ENCODE assay signal across 2 cellular contexts in genomic region chr2:69947078-69947801, GRCh38.
TF ChIP-seq lines count a peak whose summit lies in the region.

No MANE protein-coding gene starts in this region.

TF ChIP-seq in K562, 482 proteins besides CTCF, POLR2A, EP300 and RAD21:
- 0 out of 2 replicates have a peak, but pooled peaks have one; percentile 23 for TF ChIP-seq DMBX1 (CRISPR knock-in tag; IDR thresholded peaks at IDR 0.05; ENCODE audit: borderline replicate concordance)
- TF ChIP-seq ZKSCAN8 (CRISPR knock-in tag; IDR thresholded peaks at IDR 0.05), result 0 out of 2 replicates have a peak, but pooled peaks have one; percentile 12
- TF ChIP-seq NR2C1 (IDR thresholded peaks at IDR 0.05), result no peak
- TF ChIP-seq NR2C1 (tag; IDR thresholded peaks at IDR 0.05), result 0 out of 2 replicates have a peak, but pooled peaks have one; percentile 20
- peak; percentile 6; the same call in 1 of the 2 replicates for TF ChIP-seq EP400 (IDR thresholded peaks at IDR 0.05)
- no peak for TF ChIP-seq THRA (IDR thresholded peaks at IDR 0.05)
- TF ChIP-seq RCOR1 (IDR thresholded peaks at IDR 0.05; ENCODE audit: borderline replicate concordance in 1 of 2, low read depth in 2 of 2, low read length in 2 of 2), result no peak
- TF ChIP-seq ZNF311 (CRISPR knock-in tag; IDR thresholded peaks at IDR 0.05), result 0 out of 2 replicates have a peak, but pooled peaks have one; percentile 53
- TF ChIP-seq ZNF347 (CRISPR knock-in tag; IDR thresholded peaks at IDR 0.05; ENCODE audit: low read depth), result 0 out of 2 replicates have a peak, but pooled peaks have one; percentile 2
- no peak for TF ChIP-seq ZNF764 (CRISPR knock-in tag; IDR thresholded peaks at IDR 0.05; ENCODE audit: low read depth)
- TF ChIP-seq BRD9 (IDR thresholded peaks at IDR 0.05; ENCODE audit: low read depth, partially characterized antibody), result peak; percentile 9
- no peak for TF ChIP-seq XRCC5 (IDR thresholded peaks at IDR 0.05; ENCODE audit: low read depth, low read length)
- TF ChIP-seq ZBTB17 (CRISPR knock-in tag; IDR thresholded peaks at IDR 0.05), result peak; percentile 36; the same call in 1 of the 2 replicates
- TF ChIP-seq NR2C2 (CRISPR knock-in tag; IDR thresholded peaks at IDR 0.05), result no peak
- TF ChIP-seq NR2C2 (tag; IDR thresholded peaks at IDR 0.05), result 0 out of 2 replicates have a peak, but pooled peaks have one; percentile 8
- no peak for TF ChIP-seq POLR2AphosphoS5 (IDR thresholded peaks at IDR 0.05; ENCODE audit: control insufficient read depth, insufficient read depth, low read depth, low read length)
- peak; percentile 44; the same call in 1 of the 2 replicates for TF ChIP-seq ESRRA (IDR thresholded peaks at IDR 0.05; ENCODE audit: borderline replicate concordance, low read depth)
- 0 out of 6 replicates have a peak, but pooled peaks of 1 of the 3 experiments have one; percentile 47 for TF ChIP-seq ZBTB11 (CRISPR knock-in tag; IDR thresholded peaks at IDR 0.05)

TF ChIP-seq in SK-N-SH, 30 proteins besides CTCF, POLR2A, EP300 and RAD21:
- no peak for TF ChIP-seq CHD2 (IDR thresholded peaks at IDR 0.05; ENCODE audit: low read length, partially characterized antibody)
- no peak for TF ChIP-seq SIN3A (IDR thresholded peaks at IDR 0.05; ENCODE audit: borderline replicate concordance, low read depth, low read length)
- TF ChIP-seq SMC3 (IDR thresholded peaks at IDR 0.05; ENCODE audit: low read depth, low read length), result no peak
- no peak for TF ChIP-seq RXRA (IDR thresholded peaks at IDR 0.05; ENCODE audit: borderline replicate concordance, low read depth)
- TF ChIP-seq EZH2phosphoT487 (IDR thresholded peaks at IDR 0.05; ENCODE audit: borderline replicate concordance, low read depth), result no peak
- no peak for TF ChIP-seq RCOR1 (IDR thresholded peaks at IDR 0.05; ENCODE audit: low read length)
- no peak for TF ChIP-seq TEAD4 (IDR thresholded peaks at IDR 0.05; ENCODE audit: borderline replicate concordance, insufficient read depth)
- no peak for TF ChIP-seq FOSL2 (IDR thresholded peaks at IDR 0.05; ENCODE audit: borderline replicate concordance, low read depth)
- TF ChIP-seq USF2 (IDR thresholded peaks at IDR 0.05; ENCODE audit: borderline replicate concordance, low read depth, low read length), result no peak
- TF ChIP-seq ELF1 (IDR thresholded peaks at IDR 0.05), result no peak
- TF ChIP-seq POLR2AphosphoS5 (IDR thresholded peaks at IDR 0.05; ENCODE audit: low read depth, low read length), result no peak
- TF ChIP-seq ZBTB33 (IDR thresholded peaks at IDR 0.05; ENCODE audit: borderline replicate concordance, low read depth), result no peak
- no peak for TF ChIP-seq YY1 (IDR thresholded peaks at IDR 0.05; ENCODE audit: low read depth)
- TF ChIP-seq FOXJ3 (CRISPR knock-in tag; IDR thresholded peaks at IDR 0.05), result no peak
- TF ChIP-seq USF1 (IDR thresholded peaks at IDR 0.05; ENCODE audit: borderline replicate concordance, low read depth), result no peak
- no peak for TF ChIP-seq TAF1 (IDR thresholded peaks at IDR 0.05; ENCODE audit: borderline replicate concordance, low read depth, low read length)
- TF ChIP-seq GATA2 (CRISPR knock-in tag; IDR thresholded peaks at IDR 0.05), result no peak
- TF ChIP-seq RFX5 (IDR thresholded peaks at IDR 0.05; ENCODE audit: low read length), result no peak
- TF ChIP-seq REST (IDR thresholded peaks at IDR 0.05; ENCODE audit: low read depth, low read length), result no peak
- TF ChIP-seq JUND (IDR thresholded peaks at IDR 0.05), result no peak
